In genomic region chr10:131061221-131061620, GRCh38 we compare ENCODE assay signal across 22 cellular contexts.
"Had no signal": no experiment of that assay in that cellular context is flagged by ENCODE, and none has a peak within 500 bp of the region (broad histone marks: within the 10 kb centered on the region; RNA-seq: fewer than 3 reads in every experiment).

No MANE protein-coding gene starts in this region.

- H3K36me3 ChIP-seq: MG63 had no signal

- H3K27me3 ChIP-seq: MG63 had no signal

- DNase-seq: Karpas-422, KG1, MG63, NCI-H1092, NCI-H1105 treated with DMSO at 0.1 percent for 48 hours, NCI-H1417 treated with DMSO at 0.1 percent for 48 hours, NCI-H146, NCI-H1694 treated with DMSO at 0.1 percent for 48 hours, NCI-H1930, NCI-H2081, NCI-H2107, NCI-H226, NCI-H446, NCI-H510A, NCI-H524 treated with DMSO at 0.1 percent for 48 hours, NCI-H69, NCI-H774, RPMI8226, SHP77, SK-N-SH, SW 1271 had no signal

- H3K27ac ChIP-seq: HL-60 had no signal

- H3K9me3 ChIP-seq: MG63, SK-N-SH had no signal

- H3K4me3 ChIP-seq: MG63 had no signal

- H3K9ac ChIP-seq: SK-N-SH had no signal

- H3K4me2 ChIP-seq: SK-N-SH had no signal
